ENCODE assay signal across 27 cellular contexts in the genomic region with DNA sequence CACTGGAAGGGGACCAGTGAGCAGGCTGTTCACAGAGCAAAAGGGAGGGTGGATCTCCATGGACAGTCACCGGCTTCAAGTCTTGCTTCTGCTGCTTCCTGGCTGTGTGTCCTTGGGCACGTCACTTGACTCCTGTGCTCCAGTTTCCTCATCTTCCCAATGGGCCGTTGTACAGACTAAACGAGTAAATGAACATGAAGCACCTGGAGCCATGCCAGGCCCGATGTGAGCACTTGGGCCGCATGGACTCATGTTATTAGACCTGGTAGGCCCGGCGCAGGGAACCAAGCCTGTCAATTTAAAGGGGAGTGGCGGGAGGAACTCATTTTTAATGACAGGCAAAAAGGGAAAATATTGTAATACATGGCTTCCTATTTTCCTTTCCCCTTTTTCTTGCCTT. TPM values are rescaled to one million over a fixed set of nuclear protein-coding genes. Genes with fewer than 3 reads are reported as not detected.
DNase-seq lines count a peak whose midpoint lies in the region; ATAC-seq and TF ChIP-seq lines count a peak whose summit lies in the region.
"Had no signal": no experiment of that assay in that cellular context is flagged by ENCODE, and none has a peak within 500 bp of the region (broad histone marks: within the 10 kb centered on the region; RNA-seq: fewer than 3 reads in every experiment).

No MANE protein-coding gene starts in this region.

- intact Hi-C loops in CD14-positive monocyte (cut with micrococcal nuclease), result loop anchor here in 1 of 2 donors (10.0 kb wide), 2 partner anchors 984 to 1054 kb away; no protein-coding TSS in a partner anchor
- intact Hi-C loops in psoas muscle (cut with DNase I), result loop anchor here in 1 of 2 donors (10.0 kb wide), 1 partner anchor 74 kb away; no protein-coding TSS in a partner anchor
- intact Hi-C loops in activated CD4-positive, alpha-beta T cell treated with anti-CD3 and anti-CD28 coated beads for 36 hours (cut with DNase I, micrococcal nuclease), result no loop called here

- no peaks in the 10 kb centered on the region for H3K27me3 ChIP-seq in RWPE2 (ENCODE audit: insufficient read depth, poor library complexity, severe bottlenecking)
- no peaks in the 10 kb centered on the region for H3K27me3 ChIP-seq in psoas muscle (ENCODE audit: insufficient read depth in 3 of 3, low read length in 2 of 3)
- H3K27me3 ChIP-seq: heart right ventricle, Peyer's patch, right lobe of liver, uterus had no signal

- CTCF ChIA-PET in activated CD4-positive, alpha-beta T cell treated with anti-CD3 and anti-CD28 coated beads for 36 hours (lab: Charles Lee), result interaction anchor here (1.2 kb wide), 1 partner anchor 18 kb away, joined by 4 read pairs; no protein-coding TSS in a partner anchor

- no peaks in the 10 kb centered on the region for H3K9me3 ChIP-seq in RWPE2 (ENCODE audit: severe bottlenecking)
- H3K9me3 ChIP-seq in psoas muscle, result no peaks in the 10 kb centered on the region
- H3K9me3 ChIP-seq: Peyer's patch, right lobe of liver, uterus had no signal

- H3K9me3 Mint-ChIP-seq in CD14-positive monocyte, result peaks cover 0 to 3% (median 0%) of the 10 kb centered on the region in 7 donors
- no peaks in the 10 kb centered on the region for H3K9me3 Mint-ChIP-seq in activated CD4-positive, alpha-beta T cell treated with anti-CD3 and anti-CD28 coated beads for 36 hours (ENCODE audit: low read depth)
- H3K9me3 Mint-ChIP-seq: activated naive CD4-positive, alpha-beta T cell treated with anti-CD3 and anti-CD28 coated beads, Interleukin-2, amount 50 U/mL, for 24 hours; CD4-positive, alpha-beta memory T cell had no signal

- POLR2A ChIA-PET in activated CD4-positive, alpha-beta T cell treated with anti-CD3 and anti-CD28 coated beads for 36 hours (lab: Charles Lee), result no interaction called here

- WGBS in psoas muscle, 3 donors, result 53 to 66% (median 61%) methylated on average over 9 of the region's 9 CpGs

- H3K36me3 Mint-ChIP-seq in CD14-positive monocyte, result peaks cover 22 to 34% of the 10 kb centered on the region in 2 donors
- H3K36me3 Mint-ChIP-seq in activated CD4-positive, alpha-beta T cell treated with anti-CD3 and anti-CD28 coated beads for 36 hours (ENCODE audit: low read depth), result peaks cover 14% of the 10 kb centered on the region

- peaks cover 0 to 2% (median 0%) of the 10 kb centered on the region in 3 donors for H3K27me3 Mint-ChIP-seq in CD14-positive monocyte (ENCODE audit: low read depth in 3 of 3)
- no peaks in the 10 kb centered on the region for H3K27me3 Mint-ChIP-seq in activated CD4-positive, alpha-beta T cell treated with anti-CD3 and anti-CD28 coated beads for 36 hours
- H3K27me3 Mint-ChIP-seq: activated naive CD4-positive, alpha-beta T cell treated with anti-CD3 and anti-CD28 coated beads, Interleukin-2, amount 50 U/mL, for 24 hours; CD4-positive, alpha-beta memory T cell had no signal

- H3K36me3 ChIP-seq in RWPE2 (ENCODE audit: low read depth) (peaks cover 18% of the 10 kb centered on the region), psoas muscle (ENCODE audit: insufficient read depth in 1 of 2, low read depth in 1 of 2) (peaks cover 0 to 33% of the 10 kb centered on the region in 2 donors)
- H3K36me3 ChIP-seq: uterus had no signal

- H3K27ac Mint-ChIP-seq in CD14-positive monocyte, result peak overlapping the region; percentile 82 to 93 (median 88)
- H3K27ac Mint-ChIP-seq in activated CD4-positive, alpha-beta T cell treated with anti-CD3 and anti-CD28 coated beads for 36 hours, result no peak overlapping the region
- H3K27ac Mint-ChIP-seq: activated naive CD4-positive, alpha-beta T cell treated with anti-CD3 and anti-CD28 coated beads, Interleukin-2, amount 50 U/mL, for 24 hours; CD4-positive, alpha-beta memory T cell had no signal

- no peak for ATAC-seq in RWPE2 (ENCODE audit: low read depth)
- no peak for ATAC-seq in psoas muscle
- ATAC-seq in activated CD4-positive, alpha-beta T cell treated with anti-CD3 and anti-CD28 coated beads for 36 hours, result no peak
- ATAC-seq: HepG2, right lobe of liver had no signal

- no peak for TF ChIP-seq CTCF in CD14-positive monocyte (IDR thresholded peaks at IDR 0.05)
- no peak for TF ChIP-seq CTCF in RWPE2 (IDR thresholded peaks at IDR 0.05; ENCODE audit: poor library complexity, severe bottlenecking)
- TF ChIP-seq CTCF in psoas muscle (IDR thresholded peaks at IDR 0.05), result no peak

- H3K4me1 Mint-ChIP-seq in CD14-positive monocyte, result peaks cover 25% of the 10 kb centered on the region
- H3K4me1 Mint-ChIP-seq in activated CD4-positive, alpha-beta T cell treated with anti-CD3 and anti-CD28 coated beads for 36 hours, result peaks cover 2% of the 10 kb centered on the region
- H3K4me1 Mint-ChIP-seq: activated naive CD4-positive, alpha-beta T cell treated with anti-CD3 and anti-CD28 coated beads, Interleukin-2, amount 50 U/mL, for 24 hours had no signal

- H3K27ac ChIP-seq in RWPE2 (ENCODE audit: poor library complexity, severe bottlenecking) (no peak overlapping the region), psoas muscle (no peak overlapping the region)
- H3K27ac ChIP-seq: parathyroid adenoma, Peyer's patch, right lobe of liver, uterus had no signal

- DNase-seq in NCI-H1105 (lab: John Stamatoyannopoulos, UW) (peak; percentile 18), NCI-H1105 treated with DMSO at 0.1 percent for 48 hours (lab: John Stamatoyannopoulos, UW) (no peak), CD14-positive monocyte (ENCODE audit: low spot score) (no peak), RWPE2 (ENCODE audit: low spot score) (peak; percentile 51), psoas muscle (peak; percentile 41 to 64), NK-92 (lab: John Stamatoyannopoulos, UW; ENCODE audit: unreplicated experiment) (no peak), LoVo (ENCODE audit: low spot score) (no peak)
- DNase-seq in activated CD4-positive, alpha-beta T cell treated with anti-CD3 and anti-CD28 coated beads for 36 hours, result no peak
- DNase-seq: activated CD4-positive, alpha-beta T cell treated with anti-CD3 and anti-CD28 coated beads, Interleukin-2, amount 50 U/mL, for 48 hours; activated CD4-positive, CD25-positive, alpha-beta regulatory T cell; amygdala; CD4-positive, alpha-beta memory T cell; DMS153; effector CD8-positive, alpha-beta T cell; erythroblast; heart right ventricle; Kasumi-1; NCI-H187; Peyer's patch; right lobe of liver; stimulated activated CD4-positive, alpha-beta T cell treated with anti-CD3 and anti-CD28 coated beads, Interleukin-12 subunit alpha, Interleukin-12 subunit beta, amount 100 ng/mL, for 4 hours; stimulated activated CD4-positive, alpha-beta T cell treated with anti-CD3 and anti-CD28 coated beads, Interleukin-4, amount 100 ng/mL, for 1 hour; T-helper 1 cell; uterus had no signal

- peaks cover 4% of the 10 kb centered on the region for H3K4me1 ChIP-seq in RWPE2 (ENCODE audit: insufficient read depth, poor library complexity, severe bottlenecking)
- H3K4me1 ChIP-seq in psoas muscle, result no peaks in the 10 kb centered on the region
- H3K4me1 ChIP-seq: uterus had no signal

- H3K4me3 ChIP-seq in RWPE2 (ENCODE audit: severe bottlenecking) (no peak overlapping the region), psoas muscle (no peak overlapping the region)
- H3K4me3 ChIP-seq: heart right ventricle, Peyer's patch, right lobe of liver, uterus had no signal

- H3K4me3 Mint-ChIP-seq in CD14-positive monocyte, result peak overlapping the region in 1 of 2 donors; percentile 67
- no peak overlapping the region for H3K4me3 Mint-ChIP-seq in activated CD4-positive, alpha-beta T cell treated with anti-CD3 and anti-CD28 coated beads for 36 hours
- H3K4me3 Mint-ChIP-seq: activated naive CD4-positive, alpha-beta T cell treated with anti-CD3 and anti-CD28 coated beads, Interleukin-2, amount 50 U/mL, for 24 hours; CD4-positive, alpha-beta memory T cell had no signal

RNA-seq across cellular contexts. Expression of a gene that starts 47.4 kb away (rescaled TPM):
- polyA plus RNA-seq in CD14-positive monocyte (under 1 TPM; 0.17 to 0.44 TPM), psoas muscle (10 to 100 TPM in 1 of 3 donors, 1 to 10 TPM in 2; 5.0 to 12.7 (median 8.0) TPM)
- total RNA-seq in psoas muscle, result 10 to 100 TPM in 3 of 4 donors, 1 to 10 TPM in 1; 8.7 to 19.2 (median 15.2) TPM
- 10 to 100 TPM; 29.2 to 33.3 TPM for total RNA-seq in activated CD4-positive, alpha-beta T cell treated with anti-CD3 and anti-CD28 coated beads for 36 hours

Comparison
In these comparisons a context has a peak if more than half of its experiments do, and no peak if none do; other contexts are left out.
1. DNase-seq: peak in NCI-H1105 (single experiment), RWPE2 (single experiment) and psoas muscle (2 of 2); none in NCI-H1105 treated with DMSO at 0.1 percent for 48 hours (single experiment), CD14-positive monocyte (single experiment), NK-92 (single experiment), activated CD4-positive, alpha-beta T cell treated with anti-CD3 and anti-CD28 coated beads for 36 hours (single experiment) and LoVo (single experiment).